In genomic region chr9:69891696-69892095, GRCh38 we compare ENCODE assay signal across 26 cellular contexts.
"Had no signal": no experiment of that assay in that cellular context is flagged by ENCODE, and none has a peak within 500 bp of the region (broad histone marks: within the 10 kb centered on the region; RNA-seq: fewer than 3 reads in every experiment).

No MANE protein-coding gene starts in this region.

- H3K27ac Mint-ChIP-seq: immature natural killer cell; mesothelial cell of epicardium; nephron; stimulated activated effector memory CD8-positive, alpha-beta T cell treated with anti-CD3 and anti-CD28 coated beads, Interleukin-12 subunit alpha, Interleukin-12 subunit beta, amount 100 ng/mL, for 72 hours; stimulated activated naive CD8-positive, alpha-beta T cell treated with anti-CD3 and anti-CD28 coated beads, Interleukin-15, amount 100 ng/mL, for 72 hours; type B pancreatic cell had no signal

- DNase-seq: head of caudate nucleus; hypothalamus; immature natural killer cell; kidney; lower lobe of right lung; mammary epithelial cell; mesenchymal stem cell; naive thymus-derived CD8-positive, alpha-beta T cell; nucleus accumbens; pancreas; posterior cingulate gyrus; psoas muscle; small intestine; spleen; stimulated activated CD4-positive, alpha-beta T cell treated with anti-CD3 and anti-CD28 coated beads, Interleukin-4, amount 100 ng/mL, for 24 hours; stimulated activated naive CD4-positive, alpha-beta T cell treated with Interleukin-2 at 50 U/mL for 16 hours; stimulated activated naive CD8-positive, alpha-beta T cell treated with anti-CD3 and anti-CD28 coated beads, Interleukin-15, amount 100 ng/mL, for 72 hours; substantia nigra; uterus had no signal

- H3K4me1 Mint-ChIP-seq: immature natural killer cell; naive thymus-derived CD8-positive, alpha-beta T cell; stimulated activated effector memory CD8-positive, alpha-beta T cell treated with anti-CD3 and anti-CD28 coated beads, Interleukin-12 subunit alpha, Interleukin-12 subunit beta, amount 100 ng/mL, for 72 hours had no signal

- H3K9me3 Mint-ChIP-seq: mesothelial cell of epicardium; naive thymus-derived CD8-positive, alpha-beta T cell; nephron; neural crest cell; stimulated activated effector memory CD8-positive, alpha-beta T cell treated with anti-CD3 and anti-CD28 coated beads, Interleukin-12 subunit alpha, Interleukin-12 subunit beta, amount 100 ng/mL, for 72 hours; type B pancreatic cell had no signal

- H3K27ac ChIP-seq: lower lobe of right lung, pancreas, psoas muscle, spleen, tibial nerve, uterus had no signal

- H3K9me3 ChIP-seq: lower lobe of right lung, pancreas, psoas muscle, spleen, tibial nerve, uterus had no signal

- H3K4me3 Mint-ChIP-seq: immature natural killer cell; mesothelial cell of epicardium; naive thymus-derived CD8-positive, alpha-beta T cell; nephron; neural crest cell; stimulated activated effector memory CD8-positive, alpha-beta T cell treated with anti-CD3 and anti-CD28 coated beads, Interleukin-12 subunit alpha, Interleukin-12 subunit beta, amount 100 ng/mL, for 72 hours; stimulated activated naive CD8-positive, alpha-beta T cell treated with anti-CD3 and anti-CD28 coated beads, Interleukin-15, amount 100 ng/mL, for 72 hours; type B pancreatic cell had no signal

- ATAC-seq: lower lobe of right lung; naive thymus-derived CD8-positive, alpha-beta T cell; pancreas; sciatic nerve; stimulated activated effector memory CD8-positive, alpha-beta T cell treated with anti-CD3 and anti-CD28 coated beads, Interleukin-12 subunit alpha, Interleukin-12 subunit beta, amount 100 ng/mL, for 72 hours; stimulated activated naive CD8-positive, alpha-beta T cell treated with anti-CD3 and anti-CD28 coated beads, Interleukin-15, amount 100 ng/mL, for 72 hours had no signal

- H3K36me3 Mint-ChIP-seq: immature natural killer cell; mesothelial cell of epicardium; naive thymus-derived CD8-positive, alpha-beta T cell; stimulated activated effector memory CD8-positive, alpha-beta T cell treated with anti-CD3 and anti-CD28 coated beads, Interleukin-12 subunit alpha, Interleukin-12 subunit beta, amount 100 ng/mL, for 72 hours; type B pancreatic cell had no signal

- H3K27me3 ChIP-seq: pancreas, tibial nerve, uterus had no signal

- H3K4me1 ChIP-seq: lower lobe of right lung, pancreas, spleen, tibial nerve, uterus had no signal

- H3K27me3 Mint-ChIP-seq: stimulated activated naive CD8-positive, alpha-beta T cell treated with anti-CD3 and anti-CD28 coated beads, Interleukin-15, amount 100 ng/mL, for 72 hours; type B pancreatic cell had no signal

- H3K36me3 ChIP-seq: lower lobe of right lung, pancreas, spleen, tibial nerve, uterus had no signal

- H3K4me3 ChIP-seq: lower lobe of right lung, pancreas, psoas muscle, spleen, tibial nerve, uterus had no signal
